ENCODE assay signal across 1 cellular context in genomic region chr2:28894470-28895188, GRCh38.
TF ChIP-seq lines count a peak whose summit lies in the region.

A gene with protein sequence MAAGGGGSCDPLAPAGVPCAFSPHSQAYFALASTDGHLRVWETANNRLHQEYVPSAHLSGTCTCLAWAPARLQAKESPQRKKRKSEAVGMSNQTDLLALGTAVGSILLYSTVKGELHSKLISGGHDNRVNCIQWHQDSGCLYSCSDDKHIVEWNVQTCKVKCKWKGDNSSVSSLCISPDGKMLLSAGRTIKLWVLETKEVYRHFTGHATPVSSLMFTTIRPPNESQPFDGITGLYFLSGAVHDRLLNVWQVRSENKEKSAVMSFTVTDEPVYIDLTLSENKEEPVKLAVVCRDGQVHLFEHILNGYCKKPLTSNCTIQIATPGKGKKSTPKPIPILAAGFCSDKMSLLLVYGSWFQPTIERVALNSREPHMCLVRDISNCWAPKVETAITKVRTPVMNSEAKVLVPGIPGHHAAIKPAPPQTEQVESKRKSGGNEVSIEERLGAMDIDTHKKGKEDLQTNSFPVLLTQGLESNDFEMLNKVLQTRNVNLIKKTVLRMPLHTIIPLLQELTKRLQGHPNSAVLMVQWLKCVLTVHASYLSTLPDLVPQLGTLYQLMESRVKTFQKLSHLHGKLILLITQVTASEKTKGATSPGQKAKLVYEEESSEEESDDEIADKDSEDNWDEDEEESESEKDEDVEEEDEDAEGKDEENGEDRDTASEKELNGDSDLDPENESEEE (plus strand): TSS chr2:28894667. CDS start chr2:28894699, 32 bp downstream.

TF ChIP-seq in K562, 482 proteins besides CTCF, POLR2A, EP300 and RAD21 (continued from another document and continues in another):
- TF ChIP-seq, protein P1, sequence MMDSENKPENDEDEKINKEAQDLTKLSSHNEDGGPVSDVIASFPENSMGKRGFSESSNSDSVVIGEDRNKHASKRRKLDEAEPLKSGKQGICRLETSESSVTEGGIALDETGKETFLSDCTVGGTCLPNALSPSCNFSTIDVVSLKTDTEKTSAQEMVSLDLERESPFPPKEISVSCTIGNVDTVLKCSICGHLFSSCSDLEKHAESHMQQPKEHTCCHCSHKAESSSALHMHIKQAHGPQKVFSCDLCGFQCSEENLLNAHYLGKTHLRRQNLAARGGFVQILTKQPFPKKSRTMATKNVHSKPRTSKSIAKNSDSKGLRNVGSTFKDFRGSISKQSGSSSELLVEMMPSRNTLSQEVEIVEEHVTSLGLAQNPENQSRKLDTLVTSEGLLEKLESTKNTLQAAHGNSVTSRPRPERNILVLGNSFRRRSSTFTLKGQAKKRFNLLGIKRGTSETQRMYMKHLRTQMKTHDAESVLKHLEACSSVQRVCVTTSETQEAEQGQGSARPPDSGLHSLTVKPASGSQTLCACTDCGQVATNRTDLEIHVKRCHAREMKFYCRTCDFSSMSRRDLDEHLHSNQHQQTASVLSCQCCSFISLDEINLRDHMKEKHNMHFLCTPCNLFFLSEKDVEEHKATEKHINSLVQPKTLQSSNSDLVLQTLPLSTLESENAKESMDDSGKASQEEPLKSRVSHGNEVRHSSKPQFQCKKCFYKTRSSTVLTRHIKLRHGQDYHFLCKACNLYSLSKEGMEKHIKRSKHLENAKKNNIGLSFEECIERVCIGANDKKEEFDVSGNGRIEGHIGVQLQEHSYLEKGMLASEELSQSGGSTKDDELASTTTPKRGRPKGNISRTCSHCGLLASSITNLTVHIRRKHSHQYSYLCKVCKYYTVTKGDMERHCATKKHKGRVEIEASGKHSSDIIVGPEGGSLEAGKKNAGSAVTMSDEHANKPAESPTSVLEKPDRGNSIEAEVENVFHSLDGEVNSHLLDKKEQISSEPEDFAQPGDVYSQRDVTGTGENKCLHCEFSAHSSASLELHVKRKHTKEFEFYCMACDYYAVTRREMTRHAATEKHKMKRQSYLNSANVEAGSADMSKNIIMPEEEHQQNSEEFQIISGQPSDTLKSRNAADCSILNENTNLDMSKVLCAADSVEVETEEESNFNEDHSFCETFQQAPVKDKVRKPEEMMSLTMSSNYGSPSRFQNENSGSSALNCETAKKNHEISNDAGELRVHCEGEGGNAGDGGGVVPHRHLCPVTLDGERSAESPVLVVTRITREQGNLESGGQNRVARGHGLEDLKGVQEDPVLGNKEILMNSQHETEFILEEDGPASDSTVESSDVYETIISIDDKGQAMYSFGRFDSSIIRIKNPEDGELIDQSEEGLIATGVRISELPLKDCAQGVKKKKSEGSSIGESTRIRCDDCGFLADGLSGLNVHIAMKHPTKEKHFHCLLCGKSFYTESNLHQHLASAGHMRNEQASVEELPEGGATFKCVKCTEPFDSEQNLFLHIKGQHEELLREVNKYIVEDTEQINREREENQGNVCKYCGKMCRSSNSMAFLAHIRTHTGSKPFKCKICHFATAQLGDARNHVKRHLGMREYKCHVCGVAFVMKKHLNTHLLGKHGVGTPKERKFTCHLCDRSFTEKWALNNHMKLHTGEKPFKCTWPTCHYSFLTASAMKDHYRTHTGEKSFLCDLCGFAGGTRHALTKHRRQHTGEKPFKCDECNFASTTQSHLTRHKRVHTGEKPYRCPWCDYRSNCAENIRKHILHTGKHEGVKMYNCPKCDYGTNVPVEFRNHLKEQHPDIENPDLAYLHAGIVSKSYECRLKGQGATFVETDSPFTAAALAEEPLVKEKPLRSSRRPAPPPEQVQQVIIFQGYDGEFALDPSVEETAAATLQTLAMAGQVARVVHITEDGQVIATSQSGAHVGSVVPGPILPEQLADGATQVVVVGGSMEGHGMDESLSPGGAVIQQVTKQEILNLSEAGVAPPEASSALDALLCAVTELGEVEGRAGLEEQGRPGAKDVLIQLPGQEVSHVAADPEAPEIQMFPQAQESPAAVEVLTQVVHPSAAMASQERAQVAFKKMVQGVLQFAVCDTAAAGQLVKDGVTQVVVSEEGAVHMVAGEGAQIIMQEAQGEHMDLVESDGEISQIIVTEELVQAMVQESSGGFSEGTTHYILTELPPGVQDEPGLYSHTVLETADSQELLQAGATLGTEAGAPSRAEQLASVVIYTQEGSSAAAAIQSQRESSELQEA (IDR thresholded peaks at IDR 0.05; ENCODE audit: low read depth): peak; percentile 99
- TF ChIP-seq E2F4 (CRISPR knock-in tag; IDR thresholded peaks at IDR 0.05; ENCODE audit: low read depth) (no peak; the same call in 1 of the 2 replicates), SIX5 (IDR thresholded peaks at IDR 0.05; ENCODE audit: borderline replicate concordance in 1 of 2, insufficient read depth in 1 of 2, low read depth in 1 of 2, low read length in 2 of 2) (peak; percentile 6 to 28; a peak in 1 of 4 replicates), SP1 (CRISPR knock-in tag; IDR thresholded peaks at IDR 0.05) (peak; percentile 92), STAT5A (IDR thresholded peaks at IDR 0.05; ENCODE audit: borderline replicate concordance, low read length) (no peak), BACH1 (tag; IDR thresholded peaks at IDR 0.05) (no peak), EZH2 (IDR thresholded peaks at IDR 0.05; ENCODE audit: borderline replicate concordance, low read depth, low read length) (no peak), ZNF717 (CRISPR knock-in tag; IDR thresholded peaks at IDR 0.05) (no peak), KAT7 (CRISPR knock-in tag; IDR thresholded peaks at IDR 0.05; ENCODE audit: borderline replicate concordance) (peak; percentile 42; the same call in 1 of the 2 replicates), HMBOX1 (IDR thresholded peaks at IDR 0.05) (no peak), U2AF2 (optimal IDR thresholded peaks at IDR 0.05; ENCODE audit: low read depth, low read length) (no peak), MCM7 (IDR thresholded peaks at IDR 0.05) (no peak), ZNF212 (CRISPR knock-in tag; IDR thresholded peaks at IDR 0.05) (no peak), POLR3G (IDR thresholded peaks at IDR 0.05; ENCODE audit: extremely low read depth, insufficient read length, insufficient replicate concordance) (no peak), PRMT5 (CRISPR knock-in tag; IDR thresholded peaks at IDR 0.05) (no peak), POLR2G (IDR thresholded peaks at IDR 0.05; ENCODE audit: low read depth, low read length) (peak; percentile 99), MECOM (CRISPR knock-in tag; IDR thresholded peaks at IDR 0.05) (no peak), MBD2 (IDR thresholded peaks at IDR 0.05; ENCODE audit: borderline replicate concordance, low read depth) (peak; percentile 69; the same call in 1 of the 2 replicates), PTTG1 (tag; IDR thresholded peaks at IDR 0.05; ENCODE audit: low read depth) (no peak), MLLT1 (IDR thresholded peaks at IDR 0.05) (no peak), SMAD4 (CRISPR knock-in tag; conservative IDR thresholded peaks at IDR 0.05) (no peak), RBBP5 (IDR thresholded peaks at IDR 0.05; ENCODE audit: borderline replicate concordance, insufficient read depth, low read length, poor library complexity, severe bottlenecking) (peak; percentile 87), GMEB1 (CRISPR knock-in tag; IDR thresholded peaks at IDR 0.05) (peak; percentile 23; the same call in 1 of the 2 replicates), TBP (optimal IDR thresholded peaks at IDR 0.05; ENCODE audit: low read depth, low read length) (peak; percentile 89), PKNOX1 (IDR thresholded peaks at IDR 0.05) (peak; percentile 23; the same call in 1 of the 2 replicates), ARID2 (IDR thresholded peaks at IDR 0.05) (no peak), ZNF174 (CRISPR knock-in tag; IDR thresholded peaks at IDR 0.05) (no peak), ZNF551 (CRISPR knock-in tag; IDR thresholded peaks at IDR 0.05) (no peak), ZBTB9 (CRISPR knock-in tag; IDR thresholded peaks at IDR 0.05) (no peak)
- TF ChIP-seq, protein P2, sequence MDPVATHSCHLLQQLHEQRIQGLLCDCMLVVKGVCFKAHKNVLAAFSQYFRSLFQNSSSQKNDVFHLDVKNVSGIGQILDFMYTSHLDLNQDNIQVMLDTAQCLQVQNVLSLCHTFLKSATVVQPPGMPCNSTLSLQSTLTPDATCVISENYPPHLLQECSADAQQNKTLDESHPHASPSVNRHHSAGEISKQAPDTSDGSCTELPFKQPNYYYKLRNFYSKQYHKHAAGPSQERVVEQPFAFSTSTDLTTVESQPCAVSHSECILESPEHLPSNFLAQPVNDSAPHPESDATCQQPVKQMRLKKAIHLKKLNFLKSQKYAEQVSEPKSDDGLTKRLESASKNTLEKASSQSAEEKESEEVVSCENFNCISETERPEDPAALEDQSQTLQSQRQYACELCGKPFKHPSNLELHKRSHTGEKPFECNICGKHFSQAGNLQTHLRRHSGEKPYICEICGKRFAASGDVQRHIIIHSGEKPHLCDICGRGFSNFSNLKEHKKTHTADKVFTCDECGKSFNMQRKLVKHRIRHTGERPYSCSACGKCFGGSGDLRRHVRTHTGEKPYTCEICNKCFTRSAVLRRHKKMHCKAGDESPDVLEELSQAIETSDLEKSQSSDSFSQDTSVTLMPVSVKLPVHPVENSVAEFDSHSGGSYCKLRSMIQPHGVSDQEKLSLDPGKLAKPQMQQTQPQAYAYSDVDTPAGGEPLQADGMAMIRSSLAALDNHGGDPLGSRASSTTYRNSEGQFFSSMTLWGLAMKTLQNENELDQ (CRISPR knock-in tag; IDR thresholded peaks at IDR 0.05; ENCODE audit: borderline replicate concordance): no peak
- TF ChIP-seq, protein P3, sequence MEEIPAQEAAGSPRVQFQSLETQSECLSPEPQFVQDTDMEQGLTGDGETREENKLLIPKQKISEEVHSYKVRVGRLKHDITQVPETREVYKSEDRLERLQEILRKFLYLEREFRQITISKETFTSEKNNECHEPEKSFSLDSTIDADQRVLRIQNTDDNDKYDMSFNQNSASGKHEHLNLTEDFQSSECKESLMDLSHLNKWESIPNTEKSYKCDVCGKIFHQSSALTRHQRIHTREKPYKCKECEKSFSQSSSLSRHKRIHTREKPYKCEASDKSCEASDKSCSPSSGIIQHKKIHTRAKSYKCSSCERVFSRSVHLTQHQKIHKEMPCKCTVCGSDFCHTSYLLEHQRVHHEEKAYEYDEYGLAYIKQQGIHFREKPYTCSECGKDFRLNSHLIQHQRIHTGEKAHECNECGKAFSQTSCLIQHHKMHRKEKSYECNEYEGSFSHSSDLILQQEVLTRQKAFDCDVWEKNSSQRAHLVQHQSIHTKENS (CRISPR knock-in tag; IDR thresholded peaks at IDR 0.05): no peak
- TF ChIP-seq, protein P4, sequence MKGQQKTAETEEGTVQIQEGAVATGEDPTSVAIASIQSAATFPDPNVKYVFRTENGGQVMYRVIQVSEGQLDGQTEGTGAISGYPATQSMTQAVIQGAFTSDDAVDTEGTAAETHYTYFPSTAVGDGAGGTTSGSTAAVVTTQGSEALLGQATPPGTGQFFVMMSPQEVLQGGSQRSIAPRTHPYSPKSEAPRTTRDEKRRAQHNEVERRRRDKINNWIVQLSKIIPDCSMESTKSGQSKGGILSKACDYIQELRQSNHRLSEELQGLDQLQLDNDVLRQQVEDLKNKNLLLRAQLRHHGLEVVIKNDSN (CRISPR knock-in tag; IDR thresholded peaks at IDR 0.05): peak; percentile 93
